ENCODE assay signal across 1 cellular context in the genomic region with DNA sequence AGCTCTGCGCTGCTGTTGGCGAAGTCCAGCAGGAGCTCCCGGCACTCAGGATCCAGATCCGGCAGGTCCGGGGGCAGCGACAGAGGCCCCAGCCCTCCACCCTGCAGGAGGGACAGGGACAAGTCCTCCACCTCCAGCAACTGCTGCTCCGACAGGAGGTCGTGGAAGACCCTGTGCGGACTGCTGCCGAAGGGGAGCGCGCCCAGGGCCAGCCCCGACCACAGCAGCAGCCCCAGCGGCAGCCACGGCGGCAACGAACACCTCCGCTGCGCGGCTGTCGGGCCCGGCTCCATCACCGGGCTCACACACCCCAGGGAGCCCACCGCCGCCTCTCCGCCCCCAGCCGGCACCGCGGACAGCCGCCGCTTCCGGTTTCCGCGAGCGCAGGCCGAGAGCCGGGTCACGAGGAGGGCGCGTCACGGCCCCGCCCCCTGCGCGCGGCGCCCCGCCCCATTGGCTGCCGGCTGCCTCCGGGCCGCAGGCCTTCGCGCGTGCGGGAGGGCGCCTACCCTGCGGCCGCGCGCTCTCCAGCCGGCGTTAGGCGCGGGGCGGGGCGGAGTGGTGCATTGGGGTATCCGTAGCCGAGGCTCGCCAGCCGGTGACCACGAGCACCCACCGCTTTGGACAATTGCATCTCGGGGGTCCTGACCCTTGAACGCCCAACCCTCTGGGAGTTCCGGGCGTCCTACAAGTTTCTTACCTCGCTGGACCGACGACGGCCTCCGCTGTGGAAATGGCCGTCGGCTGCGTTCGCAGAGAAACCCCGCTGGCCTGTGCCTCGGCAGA.
TF ChIP-seq lines count a peak whose summit lies in the region.

A gene with protein sequence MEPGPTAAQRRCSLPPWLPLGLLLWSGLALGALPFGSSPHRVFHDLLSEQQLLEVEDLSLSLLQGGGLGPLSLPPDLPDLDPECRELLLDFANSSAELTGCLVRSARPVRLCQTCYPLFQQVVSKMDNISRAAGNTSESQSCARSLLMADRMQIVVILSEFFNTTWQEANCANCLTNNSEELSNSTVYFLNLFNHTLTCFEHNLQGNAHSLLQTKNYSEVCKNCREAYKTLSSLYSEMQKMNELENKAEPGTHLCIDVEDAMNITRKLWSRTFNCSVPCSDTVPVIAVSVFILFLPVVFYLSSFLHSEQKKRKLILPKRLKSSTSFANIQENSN (minus strand): TSS at position 383 of the 786 bp plus-strand sequence. CDS start 90 bp downstream, at position 293.

TF ChIP-seq in WTC11, 78 proteins besides CTCF, POLR2A, EP300 and RAD21 (continued from another document):
- TF ChIP-seq, protein P1, sequence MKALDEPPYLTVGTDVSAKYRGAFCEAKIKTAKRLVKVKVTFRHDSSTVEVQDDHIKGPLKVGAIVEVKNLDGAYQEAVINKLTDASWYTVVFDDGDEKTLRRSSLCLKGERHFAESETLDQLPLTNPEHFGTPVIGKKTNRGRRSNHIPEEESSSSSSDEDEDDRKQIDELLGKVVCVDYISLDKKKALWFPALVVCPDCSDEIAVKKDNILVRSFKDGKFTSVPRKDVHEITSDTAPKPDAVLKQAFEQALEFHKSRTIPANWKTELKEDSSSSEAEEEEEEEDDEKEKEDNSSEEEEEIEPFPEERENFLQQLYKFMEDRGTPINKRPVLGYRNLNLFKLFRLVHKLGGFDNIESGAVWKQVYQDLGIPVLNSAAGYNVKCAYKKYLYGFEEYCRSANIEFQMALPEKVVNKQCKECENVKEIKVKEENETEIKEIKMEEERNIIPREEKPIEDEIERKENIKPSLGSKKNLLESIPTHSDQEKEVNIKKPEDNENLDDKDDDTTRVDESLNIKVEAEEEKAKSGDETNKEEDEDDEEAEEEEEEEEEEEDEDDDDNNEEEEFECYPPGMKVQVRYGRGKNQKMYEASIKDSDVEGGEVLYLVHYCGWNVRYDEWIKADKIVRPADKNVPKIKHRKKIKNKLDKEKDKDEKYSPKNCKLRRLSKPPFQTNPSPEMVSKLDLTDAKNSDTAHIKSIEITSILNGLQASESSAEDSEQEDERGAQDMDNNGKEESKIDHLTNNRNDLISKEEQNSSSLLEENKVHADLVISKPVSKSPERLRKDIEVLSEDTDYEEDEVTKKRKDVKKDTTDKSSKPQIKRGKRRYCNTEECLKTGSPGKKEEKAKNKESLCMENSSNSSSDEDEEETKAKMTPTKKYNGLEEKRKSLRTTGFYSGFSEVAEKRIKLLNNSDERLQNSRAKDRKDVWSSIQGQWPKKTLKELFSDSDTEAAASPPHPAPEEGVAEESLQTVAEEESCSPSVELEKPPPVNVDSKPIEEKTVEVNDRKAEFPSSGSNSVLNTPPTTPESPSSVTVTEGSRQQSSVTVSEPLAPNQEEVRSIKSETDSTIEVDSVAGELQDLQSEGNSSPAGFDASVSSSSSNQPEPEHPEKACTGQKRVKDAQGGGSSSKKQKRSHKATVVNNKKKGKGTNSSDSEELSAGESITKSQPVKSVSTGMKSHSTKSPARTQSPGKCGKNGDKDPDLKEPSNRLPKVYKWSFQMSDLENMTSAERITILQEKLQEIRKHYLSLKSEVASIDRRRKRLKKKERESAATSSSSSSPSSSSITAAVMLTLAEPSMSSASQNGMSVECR (CRISPR knock-in tag; IDR thresholded peaks at IDR 0.05; ENCODE audit: borderline replicate concordance): peak; percentile 45; the same call in 1 of the 2 replicates
- TF ChIP-seq, protein P2, sequence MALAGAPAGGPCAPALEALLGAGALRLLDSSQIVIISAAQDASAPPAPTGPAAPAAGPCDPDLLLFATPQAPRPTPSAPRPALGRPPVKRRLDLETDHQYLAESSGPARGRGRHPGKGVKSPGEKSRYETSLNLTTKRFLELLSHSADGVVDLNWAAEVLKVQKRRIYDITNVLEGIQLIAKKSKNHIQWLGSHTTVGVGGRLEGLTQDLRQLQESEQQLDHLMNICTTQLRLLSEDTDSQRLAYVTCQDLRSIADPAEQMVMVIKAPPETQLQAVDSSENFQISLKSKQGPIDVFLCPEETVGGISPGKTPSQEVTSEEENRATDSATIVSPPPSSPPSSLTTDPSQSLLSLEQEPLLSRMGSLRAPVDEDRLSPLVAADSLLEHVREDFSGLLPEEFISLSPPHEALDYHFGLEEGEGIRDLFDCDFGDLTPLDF (CRISPR knock-in tag; IDR thresholded peaks at IDR 0.05): 0 out of 2 replicates have a peak, but pooled peaks have one; percentile 19
- peak; percentile 55; the same call in 1 of the 2 replicates for TF ChIP-seq JUN (CRISPR knock-in tag; IDR thresholded peaks at IDR 0.05)
- peak; percentile 94 for TF ChIP-seq FOXP1 (CRISPR knock-in tag; IDR thresholded peaks at IDR 0.05; ENCODE audit: borderline replicate concordance)
- no peak for TF ChIP-seq FOXJ3 (CRISPR knock-in tag; IDR thresholded peaks at IDR 0.05; ENCODE audit: borderline replicate concordance)
- TF ChIP-seq GRHL2 (CRISPR knock-in tag; IDR thresholded peaks at IDR 0.05; ENCODE audit: insufficient replicate concordance, severe bottlenecking): no peak
